Comparison of ENCODE assay signal across 19 cellular contexts in genomic region chr6:39051399-39052122, GRCh38. TPM values are rescaled to one million over a fixed set of nuclear protein-coding genes. Genes with fewer than 3 reads are reported as not detected.
A peak's percentile ranks its signal among the peaks of the same experiment; 100 is the strongest.
DNase-seq lines count a peak whose midpoint lies in the region; TF ChIP-seq lines count a peak whose summit lies in the region.
"Had no signal": no experiment of that assay in that cellular context is flagged by ENCODE, and none has a peak within 500 bp of the region (broad histone marks: within the 10 kb centered on the region; RNA-seq: fewer than 3 reads in every experiment).

No MANE protein-coding gene starts in this region.

- peaks cover 19% of the 10 kb centered on the region for H3K27me3 Mint-ChIP-seq in activated naive CD8-positive, alpha-beta T cell
- peaks cover 55% of the 10 kb centered on the region for H3K27me3 Mint-ChIP-seq in activated naive CD8-positive, alpha-beta T cell treated with anti-CD3 and anti-CD28 coated beads for 36 hours
- H3K27me3 Mint-ChIP-seq in type B pancreatic cell (peaks cover 68% of the 10 kb centered on the region), H9 (ENCODE audit: low read depth) (peaks cover 62% of the 10 kb centered on the region)

- no peak overlapping the region for H3K4me2 ChIP-seq in H9 (ENCODE audit: insufficient read depth, insufficient read length, low read length)

- H3K36me3 ChIP-seq in endocrine pancreas (ENCODE audit: control insufficient read depth, insufficient read depth, low read length): no peaks in the 10 kb centered on the region
- H3K36me3 ChIP-seq in ovary: no peaks in the 10 kb centered on the region
- H3K36me3 ChIP-seq: esophagus muscularis mucosa, sigmoid colon, tibial artery had no signal

- no peak for TF ChIP-seq POLR2A in ovary (IDR thresholded peaks at IDR 0.05)

- H2BK15ac ChIP-seq in H9 (ENCODE audit: low read depth, low read length): no peak overlapping the region

- H3K4me1 Mint-ChIP-seq in activated naive CD8-positive, alpha-beta T cell (ENCODE audit: low read depth): peaks cover 26% of the 10 kb centered on the region
- H3K4me1 Mint-ChIP-seq in activated naive CD8-positive, alpha-beta T cell treated with anti-CD3 and anti-CD28 coated beads for 36 hours: peaks cover 28% of the 10 kb centered on the region
- peaks cover 10% of the 10 kb centered on the region for H3K4me1 Mint-ChIP-seq in type B pancreatic cell (ENCODE audit: unreplicated experiment)
- H3K4me1 Mint-ChIP-seq in H9: peaks cover 22 to 30% of the 10 kb centered on the region in 2 experiments

- H4K20me1 ChIP-seq in H9 (ENCODE audit: control insufficient read depth, insufficient read depth, insufficient read length): no peaks in the 10 kb centered on the region

- no peak overlapping the region for H2AK5ac ChIP-seq in H9 (ENCODE audit: insufficient read length, low read length)

- no peaks in the 10 kb centered on the region for H3K4me1 ChIP-seq in endocrine pancreas (ENCODE audit: control insufficient read depth, insufficient read depth, low read length)
- peaks cover 3% of the 10 kb centered on the region; the same call in 1 of the 2 replicates for H3K4me1 ChIP-seq in H9 (ENCODE audit: insufficient read depth, low read length)
- H3K4me1 ChIP-seq in ovary (ENCODE audit: insufficient read depth): no peaks in the 10 kb centered on the region

- H3K36me3 Mint-ChIP-seq in activated naive CD8-positive, alpha-beta T cell: no peaks in the 10 kb centered on the region
- H3K36me3 Mint-ChIP-seq in activated naive CD8-positive, alpha-beta T cell treated with anti-CD3 and anti-CD28 coated beads for 36 hours: no peaks in the 10 kb centered on the region
- H3K36me3 Mint-ChIP-seq in type B pancreatic cell: no peaks in the 10 kb centered on the region
- H3K36me3 Mint-ChIP-seq in H9 (ENCODE audit: insufficient read depth in 1 of 3, low read depth in 3 of 3): no peaks in the 10 kb centered on the region
- H3K36me3 Mint-ChIP-seq: WTC11 had no signal

- TF ChIP-seq CTCF in type B pancreatic cell (conservative IDR thresholded peaks at IDR 0.05) (no peak), H9 (conservative IDR thresholded peaks at IDR 0.05) (no peak), ovary (IDR thresholded peaks at IDR 0.05) (no peak)

- H3K27me3 ChIP-seq in endocrine pancreas (ENCODE audit: control insufficient read depth, insufficient read depth, low read length) (no peaks in the 10 kb centered on the region), H9 (ENCODE audit: insufficient read depth, low read length) (peaks cover 21% of the 10 kb centered on the region; the same call in 1 of the 2 replicates), ovary (no peaks in the 10 kb centered on the region)

- H3K4ac ChIP-seq in H9 (ENCODE audit: low read depth, low read length): no peak overlapping the region

- H2BK20ac ChIP-seq in H9 (ENCODE audit: low read depth, low read length, poor library complexity, severe bottlenecking): no peak overlapping the region

- H3K4me3 Mint-ChIP-seq in activated naive CD8-positive, alpha-beta T cell: peak overlapping the region; percentile 3
- H3K4me3 Mint-ChIP-seq in activated naive CD8-positive, alpha-beta T cell treated with anti-CD3 and anti-CD28 coated beads for 36 hours: no peak overlapping the region
- H3K4me3 Mint-ChIP-seq in type B pancreatic cell: peak overlapping the region; percentile 0
- no peak overlapping the region for H3K4me3 Mint-ChIP-seq in H9
- H3K4me3 Mint-ChIP-seq: WTC11 had no signal

- H2BK12ac ChIP-seq in H9 (ENCODE audit: insufficient read length, low read depth, low read length): no peak overlapping the region

- H3K9ac ChIP-seq in endocrine pancreas (ENCODE audit: control insufficient read depth, insufficient read depth, low read length) (no peak overlapping the region), H9 (ENCODE audit: extremely low read depth, insufficient read length, low read length) (no peak overlapping the region)

- H3K23me2 ChIP-seq in H9 (ENCODE audit: insufficient read length, low read depth, low read length, poor library complexity, severe bottlenecking): peaks cover 11% of the 10 kb centered on the region

- no peak overlapping the region for H4K8ac ChIP-seq in H9 (replicated peaks; ENCODE audit: insufficient read length, low read depth, low read length)

- no peaks in the 10 kb centered on the region for H3K9me3 Mint-ChIP-seq in activated naive CD8-positive, alpha-beta T cell (ENCODE audit: low read depth)
- no peaks in the 10 kb centered on the region for H3K9me3 Mint-ChIP-seq in activated naive CD8-positive, alpha-beta T cell treated with anti-CD3 and anti-CD28 coated beads for 36 hours
- H3K9me3 Mint-ChIP-seq in type B pancreatic cell (no peaks in the 10 kb centered on the region), H9 (no peaks in the 10 kb centered on the region)
- H3K9me3 Mint-ChIP-seq: WTC11 had no signal

- H3K4me3 ChIP-seq in endocrine pancreas (ENCODE audit: control insufficient read depth, insufficient read depth, low read length): peak overlapping the region; percentile 52
- H3K4me3 ChIP-seq in ovary: no peak overlapping the region
- H3K4me3 ChIP-seq: esophagus muscularis mucosa, sigmoid colon, tibial artery had no signal

- no peak overlapping the region for H3T11ph ChIP-seq in H9 (ENCODE audit: low read length)

- H3K27ac ChIP-seq in H9 (ENCODE audit: insufficient read length, low read depth, low read length) (no peak overlapping the region), ovary (no peak overlapping the region)
- H3K27ac ChIP-seq: esophagus muscularis mucosa, sigmoid colon, tibial artery had no signal

- no peak overlapping the region for H3K23ac ChIP-seq in H9 (ENCODE audit: insufficient read length, low read depth, low read length)

- no peak overlapping the region for H4K5ac ChIP-seq in H9 (ENCODE audit: insufficient read length, low read depth, low read length)

- no peak overlapping the region for H3K27ac Mint-ChIP-seq in activated naive CD8-positive, alpha-beta T cell
- H3K27ac Mint-ChIP-seq in activated naive CD8-positive, alpha-beta T cell treated with anti-CD3 and anti-CD28 coated beads for 36 hours: no peak overlapping the region
- H3K27ac Mint-ChIP-seq in type B pancreatic cell (no peak overlapping the region), H9 (no peak overlapping the region)
- H3K27ac Mint-ChIP-seq: WTC11 had no signal

- H2BK120ac ChIP-seq in H9 (ENCODE audit: low read depth, low read length, poor library complexity, severe bottlenecking): no peak overlapping the region

- H3K9me3 ChIP-seq in endocrine pancreas (ENCODE audit: control insufficient read depth, low read length) (no peaks in the 10 kb centered on the region), H9 (ENCODE audit: control insufficient read depth, low read depth, low read length) (no peaks in the 10 kb centered on the region), ovary (no peaks in the 10 kb centered on the region)
- H3K9me3 ChIP-seq: esophagus muscularis mucosa, sigmoid colon, tibial artery had no signal

- no peak for TF ChIP-seq EP300 in ovary (IDR thresholded peaks at IDR 0.05)

- H3K14ac ChIP-seq in H9 (ENCODE audit: insufficient read depth, low read length): no peak overlapping the region

- no peak overlapping the region for H3K18ac ChIP-seq in H9 (ENCODE audit: insufficient read length, low read depth, low read length)

- intact Hi-C loops in ovary (cut with DNase I): no loop called here

- no peak overlapping the region for H2AFZ ChIP-seq in H9 (ENCODE audit: low read length)

- no peak overlapping the region for H3K56ac ChIP-seq in H9 (ENCODE audit: insufficient read length, low read depth, low read length)

- WGBS in H9 (ENCODE audit: extremely low coverage, insufficient read length, low lambda C conversion rate): no CpG with 5 or more reads among the region's 4 CpGs
- WGBS in ovary, 3 donors: 51 to 60% (median 56%) methylated on average over 4 of the region's 4 CpGs

- H3K79me2 ChIP-seq in H9 (ENCODE audit: insufficient read depth, low read length): no peaks in the 10 kb centered on the region

- no peak for DNase-seq in activated naive CD8-positive, alpha-beta T cell treated with anti-CD3 and anti-CD28 coated beads for 36 hours
- DNase-seq in OCI-M1 (lab: John Stamatoyannopoulos, UW) (peak; percentile 41), type B pancreatic cell (ENCODE audit: extremely low spot score, unreplicated experiment) (no peak), H9 (no peak), ovary (no peak)
- no peak for DNase-seq in stimulated activated CD4-positive, alpha-beta T cell treated with anti-CD3 and anti-CD28 coated beads, Interleukin-12 subunit alpha, Interleukin-12 subunit beta, amount 100 ng/mL, for 4 hours
- DNase-seq: dermis blood vessel endothelial cell; KG1; kidney glomerular epithelial cell; NCI-H1417 treated with DMSO at 0.1 percent for 48 hours; NCI-H524 treated with DMSO at 0.1 percent for 48 hours; occipital lobe; sigmoid colon; stimulated activated CD4-positive, alpha-beta T cell treated with anti-CD3 and anti-CD28 coated beads, Interleukin-2, amount 100 ng/mL, for 48 hours had no signal

- no peak overlapping the region for H4K91ac ChIP-seq in H9 (ENCODE audit: insufficient read length, low read depth, low read length)

- H2BK5ac ChIP-seq in H9 (ENCODE audit: insufficient read length, low read length): no peak overlapping the region

- H3K79me1 ChIP-seq in H9 (ENCODE audit: insufficient read depth, low read depth, low read length, poor library complexity, severe bottlenecking): no peaks in the 10 kb centered on the region

RNA-seq across cellular contexts. Expression of gene GLP1R, which starts 3.0 kb away (rescaled TPM):
- under 1 TPM; 0.43 to 0.56 TPM for total RNA-seq in activated naive CD8-positive, alpha-beta T cell treated with anti-CD3 and anti-CD28 coated beads for 36 hours
- total RNA-seq in type B pancreatic cell (ENCODE audit: low replicate concordance): 1.6 and 4.3 TPM in 2 replicates
- 0.85 and 1.0 TPM in 2 replicates for total RNA-seq in H9 (2021)
- not detected for total RNA-seq in ovary
- under 1 TPM in 1 of 2 donors, not detected in 1; 0.08 TPM for polyA plus RNA-seq in ovary
- total RNA-seq: dermis blood vessel endothelial cell, esophagus muscularis mucosa, occipital lobe had no signal

Comparison
In these comparisons a context has a peak if more than half of its experiments do, and no peak if none do; other contexts are left out.
1. H3K4me3 Mint-ChIP-seq: peak in activated naive CD8-positive, alpha-beta T cell (single experiment) and type B pancreatic cell (single experiment); none in activated naive CD8-positive, alpha-beta T cell treated with anti-CD3 and anti-CD28 coated beads for 36 hours (single experiment) and H9 (0 of 2).